Comparison of ENCODE assay signal across 1 cellular context in the genomic region with DNA sequence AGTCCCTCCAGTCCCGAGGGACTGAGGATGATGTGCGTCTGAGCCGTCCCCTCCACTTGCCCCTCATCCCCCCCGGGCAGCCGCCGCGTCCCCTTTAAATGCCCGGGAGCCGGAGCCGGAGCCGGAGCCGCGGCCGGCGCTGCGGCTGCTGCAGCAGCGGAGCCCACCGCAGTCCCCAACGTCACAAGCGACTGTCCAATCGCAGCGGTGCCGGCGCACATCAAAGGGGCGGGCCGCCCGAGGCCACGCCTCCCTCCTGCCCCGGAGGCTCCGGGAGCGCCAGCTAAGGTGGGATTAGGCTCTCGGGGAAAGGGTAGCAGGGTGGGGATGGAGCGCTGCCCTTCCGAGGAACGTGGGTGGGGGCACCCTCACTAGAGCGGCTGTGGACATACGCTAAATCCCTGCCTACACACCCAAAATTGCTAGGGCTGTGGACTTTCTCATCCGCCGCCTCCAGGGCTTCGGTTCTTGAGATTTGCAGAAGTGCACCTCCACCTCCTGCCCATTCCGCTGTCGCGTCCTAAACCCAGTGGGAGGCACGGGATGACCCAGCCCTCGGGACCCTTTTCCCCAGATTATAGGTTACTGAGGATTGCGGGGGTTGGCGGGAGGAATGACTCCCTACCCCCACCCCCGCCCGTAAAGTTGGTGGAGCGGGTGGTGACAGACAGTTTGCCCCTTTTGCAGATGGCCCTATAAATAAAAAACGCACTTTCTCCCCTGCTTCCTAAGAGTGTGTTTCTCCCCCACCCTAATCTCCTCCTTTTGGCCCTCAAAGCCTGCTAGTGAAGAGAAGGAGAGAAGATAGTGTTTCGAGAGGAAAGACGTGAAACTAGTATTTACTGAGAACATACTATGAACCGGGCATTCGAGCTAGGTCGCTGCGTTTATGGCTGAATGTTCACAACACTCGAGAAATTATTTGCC.
TF ChIP-seq lines count a peak whose summit lies in the region.

A gene with protein sequence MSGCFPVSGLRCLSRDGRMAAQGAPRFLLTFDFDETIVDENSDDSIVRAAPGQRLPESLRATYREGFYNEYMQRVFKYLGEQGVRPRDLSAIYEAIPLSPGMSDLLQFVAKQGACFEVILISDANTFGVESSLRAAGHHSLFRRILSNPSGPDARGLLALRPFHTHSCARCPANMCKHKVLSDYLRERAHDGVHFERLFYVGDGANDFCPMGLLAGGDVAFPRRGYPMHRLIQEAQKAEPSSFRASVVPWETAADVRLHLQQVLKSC (minus strand): TSS at position 152 of the 927 bp plus-strand sequence. CDS start 4,096 bp downstream, outside the sequence.

TF ChIP-seq in K562, 482 proteins besides CTCF, POLR2A, EP300 and RAD21 (continued from another document):
- TF ChIP-seq, protein P1, sequence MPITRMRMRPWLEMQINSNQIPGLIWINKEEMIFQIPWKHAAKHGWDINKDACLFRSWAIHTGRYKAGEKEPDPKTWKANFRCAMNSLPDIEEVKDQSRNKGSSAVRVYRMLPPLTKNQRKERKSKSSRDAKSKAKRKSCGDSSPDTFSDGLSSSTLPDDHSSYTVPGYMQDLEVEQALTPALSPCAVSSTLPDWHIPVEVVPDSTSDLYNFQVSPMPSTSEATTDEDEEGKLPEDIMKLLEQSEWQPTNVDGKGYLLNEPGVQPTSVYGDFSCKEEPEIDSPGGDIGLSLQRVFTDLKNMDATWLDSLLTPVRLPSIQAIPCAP (CRISPR knock-in tag; IDR thresholded peaks at IDR 0.05; ENCODE audit: borderline replicate concordance) = no peak
- TF ChIP-seq, protein P2, sequence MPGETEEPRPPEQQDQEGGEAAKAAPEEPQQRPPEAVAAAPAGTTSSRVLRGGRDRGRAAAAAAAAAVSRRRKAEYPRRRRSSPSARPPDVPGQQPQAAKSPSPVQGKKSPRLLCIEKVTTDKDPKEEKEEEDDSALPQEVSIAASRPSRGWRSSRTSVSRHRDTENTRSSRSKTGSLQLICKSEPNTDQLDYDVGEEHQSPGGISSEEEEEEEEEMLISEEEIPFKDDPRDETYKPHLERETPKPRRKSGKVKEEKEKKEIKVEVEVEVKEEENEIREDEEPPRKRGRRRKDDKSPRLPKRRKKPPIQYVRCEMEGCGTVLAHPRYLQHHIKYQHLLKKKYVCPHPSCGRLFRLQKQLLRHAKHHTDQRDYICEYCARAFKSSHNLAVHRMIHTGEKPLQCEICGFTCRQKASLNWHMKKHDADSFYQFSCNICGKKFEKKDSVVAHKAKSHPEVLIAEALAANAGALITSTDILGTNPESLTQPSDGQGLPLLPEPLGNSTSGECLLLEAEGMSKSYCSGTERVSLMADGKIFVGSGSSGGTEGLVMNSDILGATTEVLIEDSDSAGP (CRISPR knock-in tag; IDR thresholded peaks at IDR 0.05) = peak; percentile 96
- TF ChIP-seq PHF21A (IDR thresholded peaks at IDR 0.05; ENCODE audit: borderline replicate concordance, low read depth) (no peak), HNRNPUL1 (IDR thresholded peaks at IDR 0.05; ENCODE audit: low read length) (no peak), ESRRA (IDR thresholded peaks at IDR 0.05; ENCODE audit: borderline replicate concordance, low read depth) (no peak; the same call in 1 of the 2 replicates), ZNF133 (CRISPR knock-in tag; IDR thresholded peaks at IDR 0.05) (no peak), FOXK1 (CRISPR knock-in tag; IDR thresholded peaks at IDR 0.05; ENCODE audit: borderline replicate concordance) (no peak), KLF10 (CRISPR knock-in tag; IDR thresholded peaks at IDR 0.05) (no peak), NRF1 (conservative IDR thresholded peaks at IDR 0.05 in 1 of 2, IDR thresholded peaks at IDR 0.05 in 1 of 2) (peak; percentile 83 to 86), NCOA1 (IDR thresholded peaks at IDR 0.05; ENCODE audit: low read depth) (no peak), GATAD2B (IDR thresholded peaks at IDR 0.05; ENCODE audit: borderline replicate concordance) (no peak), CCNT2 (IDR thresholded peaks at IDR 0.05; ENCODE audit: borderline replicate concordance, extremely low read depth, insufficient read length, low read depth, low read length) (no peak), FOXA3 (CRISPR knock-in tag; conservative IDR thresholded peaks at IDR 0.05 in 1 of 2, IDR thresholded peaks at IDR 0.05 in 1 of 2) (0 out of 4 replicates have a peak, but pooled peaks of 1 of the 2 experiments have one; percentile 38)
- TF ChIP-seq, protein P3, sequence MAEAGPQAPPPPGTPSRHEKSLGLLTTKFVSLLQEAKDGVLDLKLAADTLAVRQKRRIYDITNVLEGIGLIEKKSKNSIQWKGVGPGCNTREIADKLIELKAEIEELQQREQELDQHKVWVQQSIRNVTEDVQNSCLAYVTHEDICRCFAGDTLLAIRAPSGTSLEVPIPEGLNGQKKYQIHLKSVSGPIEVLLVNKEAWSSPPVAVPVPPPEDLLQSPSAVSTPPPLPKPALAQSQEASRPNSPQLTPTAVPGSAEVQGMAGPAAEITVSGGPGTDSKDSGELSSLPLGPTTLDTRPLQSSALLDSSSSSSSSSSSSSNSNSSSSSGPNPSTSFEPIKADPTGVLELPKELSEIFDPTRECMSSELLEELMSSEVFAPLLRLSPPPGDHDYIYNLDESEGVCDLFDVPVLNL (CRISPR knock-in tag; IDR thresholded peaks at IDR 0.05; ENCODE audit: low read depth) = no peak
- TF ChIP-seq, protein P4, sequence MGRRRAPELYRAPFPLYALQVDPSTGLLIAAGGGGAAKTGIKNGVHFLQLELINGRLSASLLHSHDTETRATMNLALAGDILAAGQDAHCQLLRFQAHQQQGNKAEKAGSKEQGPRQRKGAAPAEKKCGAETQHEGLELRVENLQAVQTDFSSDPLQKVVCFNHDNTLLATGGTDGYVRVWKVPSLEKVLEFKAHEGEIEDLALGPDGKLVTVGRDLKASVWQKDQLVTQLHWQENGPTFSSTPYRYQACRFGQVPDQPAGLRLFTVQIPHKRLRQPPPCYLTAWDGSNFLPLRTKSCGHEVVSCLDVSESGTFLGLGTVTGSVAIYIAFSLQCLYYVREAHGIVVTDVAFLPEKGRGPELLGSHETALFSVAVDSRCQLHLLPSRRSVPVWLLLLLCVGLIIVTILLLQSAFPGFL (CRISPR knock-in tag; IDR thresholded peaks at IDR 0.05) = peak; percentile 48; the same call in 1 of the 2 replicates
- TF ChIP-seq, protein P5, sequence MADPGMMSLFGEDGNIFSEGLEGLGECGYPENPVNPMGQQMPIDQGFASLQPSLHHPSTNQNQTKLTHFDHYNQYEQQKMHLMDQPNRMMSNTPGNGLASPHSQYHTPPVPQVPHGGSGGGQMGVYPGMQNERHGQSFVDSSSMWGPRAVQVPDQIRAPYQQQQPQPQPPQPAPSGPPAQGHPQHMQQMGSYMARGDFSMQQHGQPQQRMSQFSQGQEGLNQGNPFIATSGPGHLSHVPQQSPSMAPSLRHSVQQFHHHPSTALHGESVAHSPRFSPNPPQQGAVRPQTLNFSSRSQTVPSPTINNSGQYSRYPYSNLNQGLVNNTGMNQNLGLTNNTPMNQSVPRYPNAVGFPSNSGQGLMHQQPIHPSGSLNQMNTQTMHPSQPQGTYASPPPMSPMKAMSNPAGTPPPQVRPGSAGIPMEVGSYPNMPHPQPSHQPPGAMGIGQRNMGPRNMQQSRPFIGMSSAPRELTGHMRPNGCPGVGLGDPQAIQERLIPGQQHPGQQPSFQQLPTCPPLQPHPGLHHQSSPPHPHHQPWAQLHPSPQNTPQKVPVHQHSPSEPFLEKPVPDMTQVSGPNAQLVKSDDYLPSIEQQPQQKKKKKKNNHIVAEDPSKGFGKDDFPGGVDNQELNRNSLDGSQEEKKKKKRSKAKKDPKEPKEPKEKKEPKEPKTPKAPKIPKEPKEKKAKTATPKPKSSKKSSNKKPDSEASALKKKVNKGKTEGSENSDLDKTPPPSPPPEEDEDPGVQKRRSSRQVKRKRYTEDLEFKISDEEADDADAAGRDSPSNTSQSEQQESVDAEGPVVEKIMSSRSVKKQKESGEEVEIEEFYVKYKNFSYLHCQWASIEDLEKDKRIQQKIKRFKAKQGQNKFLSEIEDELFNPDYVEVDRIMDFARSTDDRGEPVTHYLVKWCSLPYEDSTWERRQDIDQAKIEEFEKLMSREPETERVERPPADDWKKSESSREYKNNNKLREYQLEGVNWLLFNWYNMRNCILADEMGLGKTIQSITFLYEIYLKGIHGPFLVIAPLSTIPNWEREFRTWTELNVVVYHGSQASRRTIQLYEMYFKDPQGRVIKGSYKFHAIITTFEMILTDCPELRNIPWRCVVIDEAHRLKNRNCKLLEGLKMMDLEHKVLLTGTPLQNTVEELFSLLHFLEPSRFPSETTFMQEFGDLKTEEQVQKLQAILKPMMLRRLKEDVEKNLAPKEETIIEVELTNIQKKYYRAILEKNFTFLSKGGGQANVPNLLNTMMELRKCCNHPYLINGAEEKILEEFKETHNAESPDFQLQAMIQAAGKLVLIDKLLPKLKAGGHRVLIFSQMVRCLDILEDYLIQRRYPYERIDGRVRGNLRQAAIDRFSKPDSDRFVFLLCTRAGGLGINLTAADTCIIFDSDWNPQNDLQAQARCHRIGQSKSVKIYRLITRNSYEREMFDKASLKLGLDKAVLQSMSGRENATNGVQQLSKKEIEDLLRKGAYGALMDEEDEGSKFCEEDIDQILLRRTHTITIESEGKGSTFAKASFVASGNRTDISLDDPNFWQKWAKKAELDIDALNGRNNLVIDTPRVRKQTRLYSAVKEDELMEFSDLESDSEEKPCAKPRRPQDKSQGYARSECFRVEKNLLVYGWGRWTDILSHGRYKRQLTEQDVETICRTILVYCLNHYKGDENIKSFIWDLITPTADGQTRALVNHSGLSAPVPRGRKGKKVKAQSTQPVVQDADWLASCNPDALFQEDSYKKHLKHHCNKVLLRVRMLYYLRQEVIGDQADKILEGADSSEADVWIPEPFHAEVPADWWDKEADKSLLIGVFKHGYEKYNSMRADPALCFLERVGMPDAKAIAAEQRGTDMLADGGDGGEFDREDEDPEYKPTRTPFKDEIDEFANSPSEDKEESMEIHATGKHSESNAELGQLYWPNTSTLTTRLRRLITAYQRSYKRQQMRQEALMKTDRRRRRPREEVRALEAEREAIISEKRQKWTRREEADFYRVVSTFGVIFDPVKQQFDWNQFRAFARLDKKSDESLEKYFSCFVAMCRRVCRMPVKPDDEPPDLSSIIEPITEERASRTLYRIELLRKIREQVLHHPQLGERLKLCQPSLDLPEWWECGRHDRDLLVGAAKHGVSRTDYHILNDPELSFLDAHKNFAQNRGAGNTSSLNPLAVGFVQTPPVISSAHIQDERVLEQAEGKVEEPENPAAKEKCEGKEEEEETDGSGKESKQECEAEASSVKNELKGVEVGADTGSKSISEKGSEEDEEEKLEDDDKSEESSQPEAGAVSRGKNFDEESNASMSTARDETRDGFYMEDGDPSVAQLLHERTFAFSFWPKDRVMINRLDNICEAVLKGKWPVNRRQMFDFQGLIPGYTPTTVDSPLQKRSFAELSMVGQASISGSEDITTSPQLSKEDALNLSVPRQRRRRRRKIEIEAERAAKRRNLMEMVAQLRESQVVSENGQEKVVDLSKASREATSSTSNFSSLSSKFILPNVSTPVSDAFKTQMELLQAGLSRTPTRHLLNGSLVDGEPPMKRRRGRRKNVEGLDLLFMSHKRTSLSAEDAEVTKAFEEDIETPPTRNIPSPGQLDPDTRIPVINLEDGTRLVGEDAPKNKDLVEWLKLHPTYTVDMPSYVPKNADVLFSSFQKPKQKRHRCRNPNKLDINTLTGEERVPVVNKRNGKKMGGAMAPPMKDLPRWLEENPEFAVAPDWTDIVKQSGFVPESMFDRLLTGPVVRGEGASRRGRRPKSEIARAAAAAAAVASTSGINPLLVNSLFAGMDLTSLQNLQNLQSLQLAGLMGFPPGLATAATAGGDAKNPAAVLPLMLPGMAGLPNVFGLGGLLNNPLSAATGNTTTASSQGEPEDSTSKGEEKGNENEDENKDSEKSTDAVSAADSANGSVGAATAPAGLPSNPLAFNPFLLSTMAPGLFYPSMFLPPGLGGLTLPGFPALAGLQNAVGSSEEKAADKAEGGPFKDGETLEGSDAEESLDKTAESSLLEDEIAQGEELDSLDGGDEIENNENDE (IDR thresholded peaks at IDR 0.05; ENCODE audit: low read depth, low read length) = no peak
- TF ChIP-seq, protein P6, sequence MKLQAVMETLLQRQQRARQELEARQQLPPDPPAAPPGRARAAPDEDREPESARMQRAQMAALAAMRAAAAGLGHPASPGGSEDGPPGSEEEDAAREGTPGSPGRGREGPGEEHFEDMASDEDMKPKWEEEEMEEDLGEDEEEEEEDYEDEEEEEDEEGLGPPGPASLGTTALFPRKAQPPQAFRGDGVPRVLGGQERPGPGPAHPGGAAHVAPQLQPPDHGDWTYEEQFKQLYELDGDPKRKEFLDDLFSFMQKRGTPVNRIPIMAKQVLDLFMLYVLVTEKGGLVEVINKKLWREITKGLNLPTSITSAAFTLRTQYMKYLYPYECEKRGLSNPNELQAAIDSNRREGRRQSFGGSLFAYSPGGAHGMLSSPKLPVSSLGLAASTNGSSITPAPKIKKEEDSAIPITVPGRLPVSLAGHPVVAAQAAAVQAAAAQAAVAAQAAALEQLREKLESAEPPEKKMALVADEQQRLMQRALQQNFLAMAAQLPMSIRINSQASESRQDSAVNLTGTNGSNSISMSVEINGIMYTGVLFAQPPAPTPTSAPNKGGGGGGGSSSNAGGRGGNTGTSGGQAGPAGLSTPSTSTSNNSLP (IDR thresholded peaks at IDR 0.05; ENCODE audit: borderline replicate concordance, low read depth, low read length) = no peak
TF ChIP-seq in K562: peak in this region for 30.
